Comparison of ENCODE assay signal across 8 cellular contexts in genomic region chr4:75940692-75941253, GRCh38. TPM values are rescaled to one million over a fixed set of nuclear protein-coding genes. Genes with fewer than 3 reads are reported as not detected.
DNase-seq lines count a peak whose midpoint lies in the region; ATAC-seq, FAIRE-seq and TF ChIP-seq lines count a peak whose summit lies in the region.

Gene NAAA (minus strand): TSS chr4:75941013. CDS start chr4:75940949, 64 bp downstream.

- peaks cover 5% of the 10 kb centered on the region for H3K36me3 ChIP-seq in HUES6 (ENCODE audit: control insufficient read depth, insufficient read depth, low read length)
- H3K36me3 ChIP-seq in SK-N-SH (replicated peaks in 1 of 2; ENCODE audit: control insufficient read depth in 1 of 2, insufficient read depth in 2 of 2, low read length in 1 of 2) = peaks cover 24 to 28% of the 10 kb centered on the region in 2 experiments
- H3K36me3 ChIP-seq in pancreas = no peaks in the 10 kb centered on the region
- peaks cover 0 to 8% (median 5%) of the 10 kb centered on the region in 3 donors for H3K36me3 ChIP-seq in tibial artery

- peak within 1 kb of the TSS; percentile 71 for H3K9ac ChIP-seq in HUES6 (ENCODE audit: low read length)
- H3K9ac ChIP-seq in SK-N-SH = no peak within 1 kb of the TSS; the same call in 1 of the 2 replicates

- H3K4me3 ChIP-seq in HUES6 (ENCODE audit: low read depth, low read length) (peak within 1 kb of the TSS; percentile 87), SK-N-SH (ENCODE audit: low read depth in 2 of 2, low read length in 1 of 2) (peak within 1 kb of the TSS; percentile 45 to 57), pancreas (peak within 1 kb of the TSS; percentile 55 to 96 (median 78)), tibial artery (peak within 1 kb of the TSS; percentile 67 to 98)

- CTCF ChIA-PET in SK-N-SH (lab: Yijun Ruan, JAX) = interaction anchor here (1.1 kb wide), 1 partner anchor 24 kb away, joined by 6 read pairs; no protein-coding TSS in a partner anchor

- POLR2A ChIA-PET in SK-N-SH (lab: Yijun Ruan, JAX) = interaction anchor here (0.9 kb wide), 1 partner anchor 216 kb away, joined by 3 read pairs; no protein-coding TSS in a partner anchor

- no peak for FAIRE-seq in pancreas (lab: Jason Lieb, UNC)

- H3F3A ChIP-seq in SK-N-SH (replicated peaks; ENCODE audit: insufficient read depth) = no peaks in the 10 kb centered on the region

- no peaks in the 10 kb centered on the region for H4K20me1 ChIP-seq in SK-N-SH (ENCODE audit: insufficient read depth)

- H3K4me1 Mint-ChIP-seq in activated naive CD4-positive, alpha-beta T cell treated with anti-CD3 and anti-CD28 coated beads, Interleukin-2, amount 50 U/mL, for 24 hours = peaks cover 17% of the 10 kb centered on the region

- ATAC-seq in GM21390 (IDR thresholded peaks at IDR 0.05; ENCODE audit: unreplicated experiment) (peak; percentile 79), pancreas (peak; percentile 88 to 96 (median 93))

- intact Hi-C loops in pancreas (cut with DNase I) = no loop called here
- intact Hi-C loops in tibial artery (cut with DNase I; ENCODE audit: low total_unique reads) = no loop called here

- TF ChIP-seq EP300 in SK-N-SH (IDR thresholded peaks at IDR 0.05; ENCODE audit: borderline replicate concordance in 1 of 2, low read depth in 1 of 2, low read length in 1 of 2) = no peak

- H3K27me3 Mint-ChIP-seq in activated naive CD4-positive, alpha-beta T cell treated with anti-CD3 and anti-CD28 coated beads, Interleukin-2, amount 50 U/mL, for 24 hours = no peaks in the 10 kb centered on the region

- H3K4me3 Mint-ChIP-seq in activated naive CD4-positive, alpha-beta T cell treated with anti-CD3 and anti-CD28 coated beads, Interleukin-2, amount 50 U/mL, for 24 hours = peak within 1 kb of the TSS; percentile 96

- no peak within 1 kb of the TSS for H3K27ac ChIP-seq in HUES6 (ENCODE audit: low read depth, low read length)
- H3K27ac ChIP-seq in SK-N-SH (ENCODE audit: low read depth in 2 of 2, low read length in 1 of 2) = no peak within 1 kb of the TSS
- H3K27ac ChIP-seq in pancreas = peak within 1 kb of the TSS; percentile 37 to 82 (median 66)
- H3K27ac ChIP-seq in tibial artery = peak within 1 kb of the TSS; percentile 77 to 82

- H3K9me3 ChIP-seq in HUES6 (ENCODE audit: control insufficient read depth, insufficient read depth, low read depth, low read length) (no peaks in the 10 kb centered on the region), SK-N-SH (no peaks in the 10 kb centered on the region), pancreas (no peaks in the 10 kb centered on the region), tibial artery (no peaks in the 10 kb centered on the region)

- H3K27ac Mint-ChIP-seq in activated naive CD4-positive, alpha-beta T cell treated with anti-CD3 and anti-CD28 coated beads, Interleukin-2, amount 50 U/mL, for 24 hours = peak within 1 kb of the TSS; percentile 97

- H3K4me1 ChIP-seq in HUES6 (ENCODE audit: control insufficient read depth, insufficient read depth, low read length) (peaks cover 6% of the 10 kb centered on the region; the same call in 1 of the 2 replicates), SK-N-SH (ENCODE audit: control insufficient read depth in 1 of 2, insufficient read depth in 2 of 2, low read depth in 1 of 2, low read length in 1 of 2) (no peaks in the 10 kb centered on the region; a peak in 1 of 4 replicates), pancreas (no peaks in the 10 kb centered on the region), tibial artery (peaks cover 0 to 8% (median 4%) of the 10 kb centered on the region in 4 donors)

- DNase-seq in DMS153 treated with DMSO at 0.1 percent for 48 hours (lab: John Stamatoyannopoulos, UW; ENCODE audit: unreplicated experiment) (peak; percentile 40), SK-N-SH (peak; percentile 92), glomerular visceral epithelial cell (ENCODE audit: extremely low spot score) (peak; percentile 57), pancreas (peak; percentile 64 to 96 (median 86)), tibial artery (peak; percentile 69 to 93)

- H2AFZ ChIP-seq in SK-N-SH (ENCODE audit: low read depth) = 0 out of 2 replicates have a peak within 1 kb of the TSS, but pooled peaks have one; percentile 29

- TF ChIP-seq CTCF in SK-N-SH (IDR thresholded peaks at IDR 0.05) = peak; percentile 31; the same call in 1 of the 2 replicates
- TF ChIP-seq CTCF in pancreas (IDR thresholded peaks at IDR 0.05) = peak in 2 of 4 donors; percentile 42 to 47
- TF ChIP-seq CTCF in tibial artery (IDR thresholded peaks at IDR 0.05) = peak in 1 of 2 experiments; percentile 5

- H3K4me2 ChIP-seq in SK-N-SH = peak within 1 kb of the TSS; percentile 79

- no peaks in the 10 kb centered on the region for H3K9me3 Mint-ChIP-seq in activated naive CD4-positive, alpha-beta T cell treated with anti-CD3 and anti-CD28 coated beads, Interleukin-2, amount 50 U/mL, for 24 hours

- H3K79me2 ChIP-seq in SK-N-SH (ENCODE audit: insufficient read depth) = no peaks in the 10 kb centered on the region

- TF ChIP-seq RAD21 in SK-N-SH (IDR thresholded peaks at IDR 0.05; ENCODE audit: low read length) = no peak

- 16% methylated on average over 10 of the region's 66 CpGs for WGBS in SK-N-SH (ENCODE audit: low lambda C conversion rate)
- 0 to 1% methylated on average over 45 to 66 of the region's 66 CpGs for WGBS in pancreas, 2 donors

- H3K36me3 Mint-ChIP-seq in activated naive CD4-positive, alpha-beta T cell treated with anti-CD3 and anti-CD28 coated beads, Interleukin-2, amount 50 U/mL, for 24 hours = peaks cover 6% of the 10 kb centered on the region

- peaks cover 16% of the 10 kb centered on the region for H3K27me3 ChIP-seq in HUES6 (ENCODE audit: control insufficient read depth, insufficient read depth, low read length)
- no peaks in the 10 kb centered on the region for H3K27me3 ChIP-seq in SK-N-SH (ENCODE audit: insufficient read depth)
- H3K27me3 ChIP-seq in pancreas = no peaks in the 10 kb centered on the region
- H3K27me3 ChIP-seq in tibial artery = no peaks in the 10 kb centered on the region

- no peaks in the 10 kb centered on the region for H3K9me2 ChIP-seq in SK-N-SH

TF ChIP-seq in SK-N-SH, 30 proteins besides CTCF, POLR2A, EP300 and RAD21 (continues in another document):
- no peak for TF ChIP-seq USF2 (IDR thresholded peaks at IDR 0.05; ENCODE audit: borderline replicate concordance, low read depth, low read length)
- no peak for TF ChIP-seq USF1 (IDR thresholded peaks at IDR 0.05; ENCODE audit: borderline replicate concordance, low read depth)
- TF ChIP-seq SIN3A (IDR thresholded peaks at IDR 0.05; ENCODE audit: borderline replicate concordance, low read depth, low read length) = peak; percentile 50; the same call in 1 of the 2 replicates
- no peak for TF ChIP-seq ZBTB33 (IDR thresholded peaks at IDR 0.05; ENCODE audit: borderline replicate concordance, low read depth)
- no peak for TF ChIP-seq RCOR1 (IDR thresholded peaks at IDR 0.05; ENCODE audit: low read length)
- 0 out of 2 replicates have a peak, but pooled peaks have one; percentile 4 for TF ChIP-seq SMC3 (IDR thresholded peaks at IDR 0.05; ENCODE audit: low read depth, low read length)
- no peak for TF ChIP-seq NFIC (IDR thresholded peaks at IDR 0.05; ENCODE audit: borderline replicate concordance)
- TF ChIP-seq MXI1 (IDR thresholded peaks at IDR 0.05; ENCODE audit: low read depth, low read length) = peak; percentile 21; the same call in 1 of the 2 replicates
- TF ChIP-seq IRF3 (IDR thresholded peaks at IDR 0.05; ENCODE audit: low read depth, low read length) = no peak
- TF ChIP-seq RXRA (IDR thresholded peaks at IDR 0.05; ENCODE audit: borderline replicate concordance, low read depth) = no peak

RNA-seq across cellular contexts. Expression of gene NAAA, which starts in this region (rescaled TPM):
- polyA plus RNA-seq in SK-N-SH (2012; rRNA removed) (3.4 and 3.5 TPM in 2 replicates), pancreas (1 to 10 TPM; 3.5 to 9.7 TPM)
- polyA plus RNA-seq in SK-N-SH (2012; cell fraction: cytosol; rRNA removed) = 2.2 and 2.6 TPM in 2 replicates
- polyA plus RNA-seq in SK-N-SH (2012; cell fraction: nucleus; rRNA removed) = 2.8 and 5.0 TPM in 2 replicates
- total RNA-seq in pancreas = 10 to 100 TPM in 1 of 6 donors, 1 to 10 TPM in 5; 4.5 to 13.7 (median 9.0) TPM

Comparison
In these comparisons a context has a peak if more than half of its experiments do, and no peak if none do; other contexts are left out.
1. DNase-seq: peak in every context shown above with its lines; median percentile 92 in SK-N-SH; 86 in pancreas; 81 in tibial artery; 57 in glomerular visceral epithelial cell; 40 in DMS153 treated with DMSO at 0.1 percent for 48 hours.
2. H3K27ac ChIP-seq: peak in pancreas (4 of 4) and tibial artery (2 of 2); none in HUES6 (single experiment) and SK-N-SH (0 of 2).
3. Peak in every context shown above with its lines, with median percentiles within 50 percentile points of each other: H3K4me3 ChIP-seq.